24 cellular contexts compared by ENCODE assay signal in genomic region chr5:118088448-118088847, GRCh38.
"Had no signal": no experiment of that assay in that cellular context is flagged by ENCODE, and none has a peak within 500 bp of the region (broad histone marks: within the 10 kb centered on the region; RNA-seq: fewer than 3 reads in every experiment).

No MANE protein-coding gene starts in this region.

- DNase-seq: colonic mucosa; cortex of kidney; effector CD8-positive, alpha-beta T cell; effector memory CD8-positive, alpha-beta T cell; erythroblast; esophagus squamous epithelium; foreskin fibroblast; foreskin melanocyte; gastrocnemius medialis; glutamatergic neuron; head of caudate nucleus; heart right ventricle; hippocampal formation; left cardiac atrium; left lung; left ventricle myocardium superior; lower lobe of right lung; mesenchymal stem cell; mucosa of descending colon had no signal

- H3K36me3 ChIP-seq: colonic mucosa, esophagus squamous epithelium, gastrocnemius medialis, heart right ventricle, left lung, lower lobe of right lung had no signal

- H3K4me1 ChIP-seq: colonic mucosa, esophagus squamous epithelium, gastrocnemius medialis, heart right ventricle, left lung, lower lobe of right lung had no signal

- H3K27me3 ChIP-seq: colonic mucosa, esophagus squamous epithelium, gastrocnemius medialis, heart right ventricle, left lung had no signal

- H3K27ac ChIP-seq: colonic mucosa, epithelial cell of prostate, esophagus squamous epithelium, gastrocnemius medialis, heart right ventricle, left lung, lower lobe of right lung had no signal

- H3K9me3 ChIP-seq: colonic mucosa, esophagus squamous epithelium, gastrocnemius medialis, heart right ventricle, lower lobe of right lung, mucosa of descending colon had no signal

- ATAC-seq: effector memory CD8-positive, alpha-beta T cell; esophagus mucosa; gastrocnemius medialis; heart right ventricle; left cardiac atrium; left lung; left ventricle myocardium superior; lower lobe of right lung; mucosa of descending colon had no signal

- FAIRE-seq: endothelial cell of umbilical vein, islet of Langerhans, keratinocyte had no signal

- H3K4me3 ChIP-seq: colonic mucosa, esophagus squamous epithelium, gastrocnemius medialis, heart right ventricle, left lung, lower lobe of right lung, mucosa of descending colon had no signal
